Comparison of ENCODE assay signal across 15 cellular contexts in genomic region chr12:5138845-5139244, GRCh38.
"Had no signal": no experiment of that assay in that cellular context is flagged by ENCODE, and none has a peak within 500 bp of the region (broad histone marks: within the 10 kb centered on the region; RNA-seq: fewer than 3 reads in every experiment).

No MANE protein-coding gene starts in this region.

- H3K36me3 ChIP-seq: right atrium auricular region had no signal

- H3K27ac ChIP-seq: right atrium auricular region had no signal

- DNase-seq: activated effector memory CD4-positive, alpha-beta T cell treated with anti-CD3 and anti-CD28 coated beads, Interleukin-2, amount 50 U/mL, for 16 hours; activated T-cell treated with anti-CD3 and anti-CD28 coated beads, Interleukin-2, amount 50 U/mL, for 4 hours; cerebellar nuclear complex; foreskin melanocyte; head of caudate nucleus; left colon; mammary epithelial cell; mucosa of descending colon; naive thymus-derived CD8-positive, alpha-beta T cell; small intestine; T-helper 17 cell; trophoblast cell had no signal

- ATAC-seq: activated T-cell treated with anti-CD3 and anti-CD28 coated beads, Interleukin-2, amount 50 U/mL, for 4 hours; esophagus mucosa; left colon; mucosa of descending colon; naive thymus-derived CD8-positive, alpha-beta T cell; stimulated activated memory B cell treated with anti-CD40 and anti-IgM and Interleukin-4, amounts not matched to agents 10 μg/mL and 1 μg/mL and 100 μg/mL, for 72 hours; T-helper 17 cell had no signal

- H3K4me3 ChIP-seq: mucosa of descending colon, right atrium auricular region had no signal

- H3K27me3 ChIP-seq: right atrium auricular region had no signal

- H3K4me1 ChIP-seq: right atrium auricular region had no signal

- H3K9me3 ChIP-seq: mucosa of descending colon had no signal
